In the genomic region with DNA sequence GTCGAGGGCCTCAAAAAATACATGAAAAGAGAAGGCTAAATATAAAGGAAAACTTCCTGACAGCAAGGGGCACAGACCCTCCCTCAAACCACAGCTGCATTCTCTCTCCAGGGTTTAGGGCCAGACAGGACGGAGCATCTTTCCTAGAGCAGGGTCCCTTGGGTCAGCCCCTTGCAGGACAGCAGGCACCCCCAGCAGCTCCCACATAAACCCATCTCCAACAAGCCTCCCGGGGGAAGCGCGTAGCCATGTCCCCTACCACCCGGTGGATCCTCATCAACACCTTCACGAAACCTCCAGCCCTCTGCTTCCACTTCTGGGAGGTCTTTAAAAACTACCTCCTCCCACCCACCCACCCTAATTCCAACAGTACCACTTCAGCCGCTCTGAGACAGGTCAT, we compare ENCODE assay signal across 13 cellular contexts. TPM values are rescaled to one million over a fixed set of nuclear protein-coding genes. Genes with fewer than 3 reads are reported as not detected.
DNase-seq lines count a peak whose midpoint lies in the region; ATAC-seq and TF ChIP-seq lines count a peak whose summit lies in the region.
"Had no signal": no experiment of that assay in that cellular context is flagged by ENCODE, and none has a peak within 500 bp of the region (broad histone marks: within the 10 kb centered on the region; RNA-seq: fewer than 3 reads in every experiment).

No MANE protein-coding gene starts in this region.

- H3K4me1 ChIP-seq in thyroid gland, result peaks cover 54 to 98% of the 10 kb centered on the region in 2 donors

- peaks cover 64 to 84% of the 10 kb centered on the region in 2 donors for H3K36me3 ChIP-seq in thyroid gland
- H3K36me3 ChIP-seq: ovary had no signal

- H3K36me3 Mint-ChIP-seq in activated T-cell treated with anti-CD3 and anti-CD28 coated beads, Interleukin-2, amount 50 U/mL, for 72 hours (ENCODE audit: insufficient read depth in 2 of 2), result peaks cover 7 to 13% of the 10 kb centered on the region in 2 donors
- peaks cover 40% of the 10 kb centered on the region for H3K36me3 Mint-ChIP-seq in activated naive CD8-positive, alpha-beta T cell treated with anti-CD3 and anti-CD28 coated beads, Interleukin-2, amount 50 U/mL, for 24 hours (ENCODE audit: low read depth)
- H3K36me3 Mint-ChIP-seq: mesothelial cell of epicardium had no signal

- no peak overlapping the region for H3K4me3 ChIP-seq in thyroid gland (replicated peaks in 1 of 3)
- H3K4me3 ChIP-seq: ovary, tibial nerve had no signal

- no peak for DNase-seq in activated T-cell treated with anti-CD3 and anti-CD28 coated beads, Interleukin-2, amount 50 U/mL, for 72 hours
- no peak for DNase-seq in activated T-cell treated with anti-CD3 and anti-CD28 coated beads, Interleukin-2, amount 50 U/mL, for 1 hour
- DNase-seq in activated naive CD8-positive, alpha-beta T cell treated with anti-CD3 and anti-CD28 coated beads, Interleukin-2, amount 50 U/mL, for 24 hours, result no peak
- no peak for DNase-seq in thyroid gland
- DNase-seq in GM03348 (ENCODE audit: low spot score), result no peak
- DNase-seq in NCI-H2171 (lab: John Stamatoyannopoulos, UW), result no peak
- DNase-seq in NCI-H1436 treated with DMSO at 0.1 percent for 48 hours (lab: John Stamatoyannopoulos, UW), result no peak
- DNase-seq: activated T-cell treated with anti-CD3 and anti-CD28 coated beads for 4 hours, GDM1 had no signal

- TF ChIP-seq CTCF in thyroid gland (IDR thresholded peaks at IDR 0.05), result no peak

- peak overlapping the region; percentile 91 for H3K27ac Mint-ChIP-seq in activated T-cell treated with anti-CD3 and anti-CD28 coated beads, Interleukin-2, amount 50 U/mL, for 72 hours
- H3K27ac Mint-ChIP-seq in activated naive CD8-positive, alpha-beta T cell treated with anti-CD3 and anti-CD28 coated beads, Interleukin-2, amount 50 U/mL, for 24 hours, result peak overlapping the region; percentile 65
- H3K27ac Mint-ChIP-seq: mesothelial cell of epicardium had no signal

- H3K4me3 Mint-ChIP-seq in activated T-cell treated with anti-CD3 and anti-CD28 coated beads, Interleukin-2, amount 50 U/mL, for 72 hours, result no peak overlapping the region
- H3K4me3 Mint-ChIP-seq in activated naive CD8-positive, alpha-beta T cell treated with anti-CD3 and anti-CD28 coated beads, Interleukin-2, amount 50 U/mL, for 24 hours, result no peak overlapping the region
- H3K4me3 Mint-ChIP-seq: mesothelial cell of epicardium had no signal

- H3K9me3 Mint-ChIP-seq in activated T-cell treated with anti-CD3 and anti-CD28 coated beads, Interleukin-2, amount 50 U/mL, for 72 hours, result no peaks in the 10 kb centered on the region
- H3K9me3 Mint-ChIP-seq in activated naive CD8-positive, alpha-beta T cell treated with anti-CD3 and anti-CD28 coated beads, Interleukin-2, amount 50 U/mL, for 24 hours, result no peaks in the 10 kb centered on the region
- H3K9me3 Mint-ChIP-seq: mesothelial cell of epicardium had no signal

- H3K27me3 Mint-ChIP-seq in activated T-cell treated with anti-CD3 and anti-CD28 coated beads, Interleukin-2, amount 50 U/mL, for 72 hours (ENCODE audit: low read depth), result no peaks in the 10 kb centered on the region
- no peaks in the 10 kb centered on the region for H3K27me3 Mint-ChIP-seq in activated naive CD8-positive, alpha-beta T cell treated with anti-CD3 and anti-CD28 coated beads, Interleukin-2, amount 50 U/mL, for 24 hours

- H3K4me1 Mint-ChIP-seq in activated T-cell treated with anti-CD3 and anti-CD28 coated beads, Interleukin-2, amount 50 U/mL, for 72 hours (ENCODE audit: low read depth), result peaks cover 59% of the 10 kb centered on the region
- H3K4me1 Mint-ChIP-seq in activated naive CD8-positive, alpha-beta T cell treated with anti-CD3 and anti-CD28 coated beads, Interleukin-2, amount 50 U/mL, for 24 hours, result peaks cover 70% of the 10 kb centered on the region

- H3K27me3 ChIP-seq in layer of hippocampus (ENCODE audit: control insufficient read depth, insufficient read depth, low read length) (no peaks in the 10 kb centered on the region), thyroid gland (no peaks in the 10 kb centered on the region)
- H3K27me3 ChIP-seq: ovary, tibial nerve had no signal

- H3K27ac ChIP-seq in layer of hippocampus (ENCODE audit: low read depth, low read length), result peak overlapping the region; percentile 52
- H3K27ac ChIP-seq in thyroid gland, result peak overlapping the region; percentile 75 to 86 (median 80)

- intact Hi-C loops in thyroid gland (cut with DNase I), result no loop called here

- TF ChIP-seq POLR2A in thyroid gland (IDR thresholded peaks at IDR 0.05), result no peak

- WGBS in thyroid gland, 2 donors, result 88 to 90% methylated on average over 8 of the region's 8 CpGs

- no peak for ATAC-seq in activated T-cell treated with anti-CD3 and anti-CD28 coated beads, Interleukin-2, amount 50 U/mL, for 72 hours (replicated peaks in 1 of 2)
- no peak for ATAC-seq in activated naive CD8-positive, alpha-beta T cell treated with anti-CD3 and anti-CD28 coated beads, Interleukin-2, amount 50 U/mL, for 24 hours

- no peaks in the 10 kb centered on the region for H3K9me3 ChIP-seq in thyroid gland
- H3K9me3 ChIP-seq: ovary, tibial nerve had no signal

RNA-seq across cellular contexts. Expression of a gene that starts 59.5 kb away (rescaled TPM):
- 100 to 1,000 TPM; 108 to 120 TPM for total RNA-seq in activated T-cell treated with anti-CD3 and anti-CD28 coated beads, Interleukin-2, amount 50 U/mL, for 72 hours
- total RNA-seq in thyroid gland, result 100 to 1,000 TPM; 135 to 275 (median 180) TPM
